1 cellular context compared by ENCODE assay signal in genomic region chr16:4519274-4520058, GRCh38.
TF ChIP-seq lines count a peak whose summit lies in the region.

No MANE protein-coding gene starts in this region.

TF ChIP-seq in Ishikawa, 13 proteins besides CTCF, POLR2A, EP300 and RAD21 (continued from another document):
- TF ChIP-seq, protein P1, sequence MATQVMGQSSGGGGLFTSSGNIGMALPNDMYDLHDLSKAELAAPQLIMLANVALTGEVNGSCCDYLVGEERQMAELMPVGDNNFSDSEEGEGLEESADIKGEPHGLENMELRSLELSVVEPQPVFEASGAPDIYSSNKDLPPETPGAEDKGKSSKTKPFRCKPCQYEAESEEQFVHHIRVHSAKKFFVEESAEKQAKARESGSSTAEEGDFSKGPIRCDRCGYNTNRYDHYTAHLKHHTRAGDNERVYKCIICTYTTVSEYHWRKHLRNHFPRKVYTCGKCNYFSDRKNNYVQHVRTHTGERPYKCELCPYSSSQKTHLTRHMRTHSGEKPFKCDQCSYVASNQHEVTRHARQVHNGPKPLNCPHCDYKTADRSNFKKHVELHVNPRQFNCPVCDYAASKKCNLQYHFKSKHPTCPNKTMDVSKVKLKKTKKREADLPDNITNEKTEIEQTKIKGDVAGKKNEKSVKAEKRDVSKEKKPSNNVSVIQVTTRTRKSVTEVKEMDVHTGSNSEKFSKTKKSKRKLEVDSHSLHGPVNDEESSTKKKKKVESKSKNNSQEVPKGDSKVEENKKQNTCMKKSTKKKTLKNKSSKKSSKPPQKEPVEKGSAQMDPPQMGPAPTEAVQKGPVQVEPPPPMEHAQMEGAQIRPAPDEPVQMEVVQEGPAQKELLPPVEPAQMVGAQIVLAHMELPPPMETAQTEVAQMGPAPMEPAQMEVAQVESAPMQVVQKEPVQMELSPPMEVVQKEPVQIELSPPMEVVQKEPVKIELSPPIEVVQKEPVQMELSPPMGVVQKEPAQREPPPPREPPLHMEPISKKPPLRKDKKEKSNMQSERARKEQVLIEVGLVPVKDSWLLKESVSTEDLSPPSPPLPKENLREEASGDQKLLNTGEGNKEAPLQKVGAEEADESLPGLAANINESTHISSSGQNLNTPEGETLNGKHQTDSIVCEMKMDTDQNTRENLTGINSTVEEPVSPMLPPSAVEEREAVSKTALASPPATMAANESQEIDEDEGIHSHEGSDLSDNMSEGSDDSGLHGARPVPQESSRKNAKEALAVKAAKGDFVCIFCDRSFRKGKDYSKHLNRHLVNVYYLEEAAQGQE (IDR thresholded peaks at IDR 0.05; ENCODE audit: low read depth), result no peak
- TF ChIP-seq CEBPB (IDR thresholded peaks at IDR 0.05) (no peak), ZBTB7A (IDR thresholded peaks at IDR 0.05; ENCODE audit: low read depth) (no peak), TAF1 (IDR thresholded peaks at IDR 0.05; ENCODE audit: low read depth) (no peak)
